1 cellular context compared by ENCODE assay signal in the genomic region with DNA sequence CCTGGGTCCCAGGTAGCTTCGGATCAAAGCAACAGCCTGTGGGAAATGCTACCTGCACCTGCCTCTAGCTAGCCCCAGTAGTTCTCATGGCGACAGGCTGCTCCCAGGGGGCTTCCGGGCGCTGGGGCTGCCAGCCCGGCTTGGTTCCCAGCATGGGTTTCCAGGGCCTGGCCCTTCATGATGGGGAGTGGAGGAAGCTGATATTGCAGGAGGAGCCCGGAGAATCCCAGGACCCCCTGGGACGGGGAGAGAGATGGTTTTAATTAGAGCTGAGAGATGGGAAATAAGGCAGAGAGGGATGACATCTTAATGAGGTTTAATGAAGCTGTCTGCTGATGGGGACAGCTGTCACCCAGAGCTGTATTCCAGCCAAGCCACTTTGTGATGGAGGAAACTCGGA.
TF ChIP-seq lines count a peak whose summit lies in the region.

No MANE protein-coding gene starts in this region.

TF ChIP-seq in SK-N-SH, 30 proteins besides CTCF, POLR2A, EP300 and RAD21 (continued from another document):
- TF ChIP-seq, protein P1, sequence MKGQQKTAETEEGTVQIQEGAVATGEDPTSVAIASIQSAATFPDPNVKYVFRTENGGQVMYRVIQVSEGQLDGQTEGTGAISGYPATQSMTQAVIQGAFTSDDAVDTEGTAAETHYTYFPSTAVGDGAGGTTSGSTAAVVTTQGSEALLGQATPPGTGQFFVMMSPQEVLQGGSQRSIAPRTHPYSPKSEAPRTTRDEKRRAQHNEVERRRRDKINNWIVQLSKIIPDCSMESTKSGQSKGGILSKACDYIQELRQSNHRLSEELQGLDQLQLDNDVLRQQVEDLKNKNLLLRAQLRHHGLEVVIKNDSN (IDR thresholded peaks at IDR 0.05; ENCODE audit: borderline replicate concordance, low read depth): no peak
- TF ChIP-seq CHD2 (IDR thresholded peaks at IDR 0.05; ENCODE audit: low read length, partially characterized antibody): no peak
- no peak for TF ChIP-seq TCF12 (IDR thresholded peaks at IDR 0.05)
- no peak for TF ChIP-seq RXRA (IDR thresholded peaks at IDR 0.05; ENCODE audit: borderline replicate concordance, low read depth)
- TF ChIP-seq MXI1 (IDR thresholded peaks at IDR 0.05; ENCODE audit: low read depth, low read length): no peak; the same call in 1 of the 2 replicates
- no peak for TF ChIP-seq YY1 (IDR thresholded peaks at IDR 0.05; ENCODE audit: low read depth)
- TF ChIP-seq JUND (IDR thresholded peaks at IDR 0.05): no peak
- no peak for TF ChIP-seq POLR2AphosphoS5 (IDR thresholded peaks at IDR 0.05; ENCODE audit: low read depth, low read length)
- TF ChIP-seq FOXJ3 (CRISPR knock-in tag; IDR thresholded peaks at IDR 0.05): no peak
